In genomic region chr6:33164176-33164575, GRCh38 we compare ENCODE assay signal across 36 cellular contexts. TPM values are rescaled to one million over a fixed set of nuclear protein-coding genes. Genes with fewer than 3 reads are reported as not detected.
"Had no signal": no experiment of that assay in that cellular context is flagged by ENCODE, and none has a peak within 500 bp of the region (broad histone marks: within the 10 kb centered on the region; RNA-seq: fewer than 3 reads in every experiment).

No MANE protein-coding gene starts in this region.

- H3K4me3 ChIP-seq: ascending aorta, cardiac muscle cell, colonic mucosa, dorsolateral prefrontal cortex, heart left ventricle, lower lobe of right lung, pancreas, right atrium auricular region, smooth muscle cell, thoracic aorta, uterus had no signal

- FAIRE-seq: pancreas, TTC549 had no signal

- DNase-seq: activated CD4-positive, alpha-beta T cell treated with anti-CD3 and anti-CD28 coated beads for 48 hours; activated CD4-positive, alpha-beta T cell treated with anti-CD3 and anti-CD28 coated beads, Interleukin-2, amount 50 U/mL, for 48 hours; activated CD8-positive, alpha-beta memory T cell treated with anti-CD3 and anti-CD28 coated beads, Interleukin-2, amount 50 U/mL, for 4 hours; activated gamma-delta T cell; activated naive CD4-positive, alpha-beta T cell treated with anti-CD3 and anti-CD28 coated beads, Interleukin-2, amount 10 ng/mL, durations not matched to agents 7 days and 5 days; activated naive CD8-positive, alpha-beta T cell treated with anti-CD3 and anti-CD28 coated beads, Interleukin-2, amount 10 ng/mL, durations not matched to agents 7 days and 5 days; activated T-cell treated with anti-CD3 and anti-CD28 coated beads, Interleukin-2, amount 50 U/mL, for 1 hour; cerebellar nuclear complex; colonic mucosa; effector memory CD4-positive, alpha-beta T cell; foreskin fibroblast; heart left ventricle; hypothalamus; immature natural killer cell; lower lobe of right lung; mesenchymal stem cell; stimulated activated CD4-positive, alpha-beta T cell treated with anti-CD3 and anti-CD28 coated beads, Interleukin-1b, Interleukin-23, amount 100 ng/mL, for 48 hours; stimulated activated naive CD4-positive, alpha-beta T cell; T-helper 9 cell; trophoblast cell; uterus had no signal

- H3K4me3 Mint-ChIP-seq: activated naive CD4-positive, alpha-beta T cell treated with anti-CD3 and anti-CD28 coated beads, Interleukin-2, amount 10 ng/mL, durations not matched to agents 7 days and 5 days; activated naive CD8-positive, alpha-beta T cell treated with anti-CD3 and anti-CD28 coated beads, Interleukin-2, amount 10 ng/mL, durations not matched to agents 7 days and 5 days; brain; nephron had no signal

- H3K4me1 ChIP-seq: colonic mucosa, pancreas had no signal

- H3K27ac Mint-ChIP-seq: activated naive CD8-positive, alpha-beta T cell treated with anti-CD3 and anti-CD28 coated beads, Interleukin-2, amount 10 ng/mL, durations not matched to agents 7 days and 5 days; brain; immature natural killer cell; nephron had no signal

- H3K27ac ChIP-seq: ascending aorta, cardiac muscle cell, colonic mucosa, dorsolateral prefrontal cortex, heart left ventricle, lower lobe of right lung, neutrophil, pancreas, right atrium auricular region, thoracic aorta, uterus, WERI-Rb-1 had no signal

- H3K36me3 Mint-ChIP-seq: activated naive CD4-positive, alpha-beta T cell treated with anti-CD3 and anti-CD28 coated beads, Interleukin-2, amount 10 ng/mL, durations not matched to agents 7 days and 5 days; activated naive CD8-positive, alpha-beta T cell treated with anti-CD3 and anti-CD28 coated beads, Interleukin-2, amount 10 ng/mL, durations not matched to agents 7 days and 5 days; brain; immature natural killer cell had no signal

- H3K9me3 Mint-ChIP-seq: activated naive CD4-positive, alpha-beta T cell treated with anti-CD3 and anti-CD28 coated beads, Interleukin-2, amount 10 ng/mL, durations not matched to agents 7 days and 5 days; activated naive CD8-positive, alpha-beta T cell treated with anti-CD3 and anti-CD28 coated beads, Interleukin-2, amount 10 ng/mL, durations not matched to agents 7 days and 5 days; brain; immature natural killer cell; nephron had no signal

- ATAC-seq: activated CD4-positive, CD25-positive, alpha-beta regulatory T cell treated with anti-CD3 and anti-CD28 coated beads, Interleukin-2, amount 50 U/mL, for 24 hours; esophagus mucosa; heart left ventricle; left lobe of liver; lower lobe of right lung; pancreas had no signal

- H3K4me2 ChIP-seq: smooth muscle cell had no signal

- H3K9me3 ChIP-seq: ascending aorta, colonic mucosa, heart left ventricle, lower lobe of right lung, neutrophil, pancreas, right atrium auricular region, thoracic aorta, uterus had no signal

- H3K36me3 ChIP-seq: ascending aorta, cardiac muscle cell, colonic mucosa, heart left ventricle, lower lobe of right lung, neutrophil, pancreas, right atrium auricular region, thoracic aorta, uterus, WERI-Rb-1 had no signal

- H3K27me3 ChIP-seq: ascending aorta, cardiac muscle cell, colonic mucosa, dorsolateral prefrontal cortex, heart left ventricle, pancreas, right atrium auricular region, uterus had no signal

RNA-seq across cellular contexts. Expression of gene HSD17B8, which starts 40.3 kb away (rescaled TPM):
- total RNA-seq: ascending aorta had no signal
